In genomic region chr12:123444396-123445026, GRCh38 we compare ENCODE assay signal across 17 cellular contexts. TPM values are rescaled to one million over a fixed set of nuclear protein-coding genes. Genes with fewer than 3 reads are reported as not detected.
DNase-seq lines count a peak whose midpoint lies in the region; ATAC-seq and TF ChIP-seq lines count a peak whose summit lies in the region.
"Had no signal": no experiment of that assay in that cellular context is flagged by ENCODE, and none has a peak within 500 bp of the region (broad histone marks: within the 10 kb centered on the region; RNA-seq: fewer than 3 reads in every experiment).

No MANE protein-coding gene starts in this region.

- H3K4me2 ChIP-seq in H9 (ENCODE audit: insufficient read depth, insufficient read length, low read length) = no peak overlapping the region

- no peak overlapping the region for H3K4ac ChIP-seq in H9 (ENCODE audit: low read depth, low read length)

- H3K23ac ChIP-seq in H9 (ENCODE audit: insufficient read length, low read depth, low read length) = no peak overlapping the region

- no peak overlapping the region for H2AFZ ChIP-seq in H9 (ENCODE audit: low read length)

- peaks cover 24% of the 10 kb centered on the region for H3K27me3 Mint-ChIP-seq in H9 (ENCODE audit: low read depth)

- 78 to 79% methylated on average over 5 of the region's 5 CpGs for WGBS in sigmoid colon, 2 donors
- no CpG with 5 or more reads among the region's 5 CpGs for WGBS in H9 (ENCODE audit: extremely low coverage, insufficient read length, low lambda C conversion rate)

- no peak overlapping the region for H3K27ac Mint-ChIP-seq in H9

- H3K4me1 ChIP-seq in adipocyte (ENCODE audit: control insufficient read depth, insufficient read depth, low read length) (peaks cover 32% of the 10 kb centered on the region), thoracic aorta (ENCODE audit: control insufficient read depth in 1 of 2, low read depth in 2 of 2) (peaks cover 19 to 31% of the 10 kb centered on the region in 2 donors), sigmoid colon (peaks cover 0 to 13% (median 12%) of the 10 kb centered on the region in 4 donors), H9 (ENCODE audit: insufficient read depth, low read length) (no peaks in the 10 kb centered on the region)

- H3K36me3 ChIP-seq in adipocyte (ENCODE audit: control insufficient read depth, insufficient read depth, low read length, severe bottlenecking) (no peaks in the 10 kb centered on the region), thoracic aorta (no peaks in the 10 kb centered on the region), sigmoid colon (no peaks in the 10 kb centered on the region)
- H3K36me3 ChIP-seq: MG63 had no signal

- TF ChIP-seq CTCF in foreskin fibroblast (IDR thresholded peaks at IDR 0.05; ENCODE audit: low read depth, low read length) (no peak), thoracic aorta (IDR thresholded peaks at IDR 0.05) (no peak), sigmoid colon (IDR thresholded peaks at IDR 0.05) (no peak), H9 (conservative IDR thresholded peaks at IDR 0.05) (no peak)

- TF ChIP-seq POLR2A in sigmoid colon (IDR thresholded peaks at IDR 0.05) = no peak

- H4K91ac ChIP-seq in H9 (ENCODE audit: insufficient read length, low read depth, low read length) = no peak overlapping the region

- H3K79me2 ChIP-seq in H9 (ENCODE audit: insufficient read depth, low read length) = no peaks in the 10 kb centered on the region

- peak; percentile 23 for DNase-seq in NCI-H1436 (lab: John Stamatoyannopoulos, UW)
- DNase-seq in NCI-H1436 treated with DMSO at 0.1 percent for 48 hours (lab: John Stamatoyannopoulos, UW) = no peak
- peak; percentile 91 for DNase-seq in adipocyte (ENCODE audit: low read depth)
- DNase-seq in foreskin fibroblast = peak; percentile 62 to 78
- no peak for DNase-seq in thoracic aorta (ENCODE audit: low spot score)
- DNase-seq in sigmoid colon = no peak
- DNase-seq in activated CD4-positive, alpha-beta T cell treated with anti-CD3 and anti-CD28 coated beads, Interleukin-2, amount 50 U/mL, for 48 hours = no peak
- no peak for DNase-seq in H9
- DNase-seq: 8988T; activated CD4-positive, alpha-beta T cell treated with anti-CD3 and anti-CD28 coated beads for 4 hours; cerebellar nuclear complex; kidney glomerular epithelial cell; MG63; NCI-H526; stimulated activated CD4-positive, alpha-beta T cell treated with anti-CD3 and anti-CD28 coated beads, Interleukin-1b, Interleukin-23, amount 100 ng/mL, for 48 hours; stimulated activated naive CD4-positive, alpha-beta T cell had no signal

- TF ChIP-seq EP300 in sigmoid colon (IDR thresholded peaks at IDR 0.05) = no peak

- no peak overlapping the region for H4K5ac ChIP-seq in H9 (ENCODE audit: insufficient read length, low read depth, low read length)

- H3K27ac ChIP-seq in thoracic aorta (peak overlapping the region; percentile 95 to 96), sigmoid colon (peak overlapping the region in 1 of 4 donors; percentile 67), H9 (ENCODE audit: insufficient read length, low read depth, low read length) (no peak overlapping the region)

- H2BK5ac ChIP-seq in H9 (ENCODE audit: insufficient read length, low read length) = no peak overlapping the region

- peaks cover 6 to 10% of the 10 kb centered on the region in 2 experiments for H3K4me1 Mint-ChIP-seq in H9

- H3K27me3 ChIP-seq in adipocyte (replicated peaks; ENCODE audit: control insufficient read depth, insufficient read depth, low read length) = no peaks in the 10 kb centered on the region
- H3K27me3 ChIP-seq in thoracic aorta (replicated peaks; ENCODE audit: insufficient read depth) = no peaks in the 10 kb centered on the region
- no peaks in the 10 kb centered on the region for H3K27me3 ChIP-seq in sigmoid colon
- no peaks in the 10 kb centered on the region for H3K27me3 ChIP-seq in H9 (ENCODE audit: insufficient read depth, low read length)
- H3K27me3 ChIP-seq: MG63 had no signal

- H3K4me3 Mint-ChIP-seq in H9 = no peak overlapping the region; a peak in 1 of 5 replicates

- no peaks in the 10 kb centered on the region; a peak in 1 of 5 replicates for H3K9me3 Mint-ChIP-seq in H9

- H3K18ac ChIP-seq in H9 (ENCODE audit: insufficient read length, low read depth, low read length) = no peak overlapping the region

- H4K8ac ChIP-seq in H9 (replicated peaks; ENCODE audit: insufficient read length, low read depth, low read length) = no peak overlapping the region

- H2BK15ac ChIP-seq in H9 (ENCODE audit: low read depth, low read length) = no peak overlapping the region

- H2AK5ac ChIP-seq in H9 (ENCODE audit: insufficient read length, low read length) = no peak overlapping the region

- H3K23me2 ChIP-seq in H9 (ENCODE audit: insufficient read length, low read depth, low read length, poor library complexity, severe bottlenecking) = no peaks in the 10 kb centered on the region

- H2BK12ac ChIP-seq in H9 (ENCODE audit: insufficient read length, low read depth, low read length) = no peak overlapping the region

- H3K4me3 ChIP-seq in adipocyte (ENCODE audit: low read length) (no peak overlapping the region), foreskin fibroblast (ENCODE audit: low read depth in 1 of 2, low read length in 2 of 2) (no peak overlapping the region), thoracic aorta (peak overlapping the region; percentile 40), sigmoid colon (no peak overlapping the region)
- H3K4me3 ChIP-seq: MG63 had no signal

- H2BK120ac ChIP-seq in H9 (ENCODE audit: low read depth, low read length, poor library complexity, severe bottlenecking) = no peak overlapping the region

- no peaks in the 10 kb centered on the region for H3K79me1 ChIP-seq in H9 (ENCODE audit: insufficient read depth, low read depth, low read length, poor library complexity, severe bottlenecking)

- no peak for ATAC-seq in thoracic aorta (ENCODE audit: insufficient number of reproducible peaks, low FRiP score, low read depth)
- ATAC-seq: SK-N-SH treated with all-trans-retinoic acid at 6 μM for 48 hours had no signal

- intact Hi-C loops in sigmoid colon (cut with DNase I) = no loop called here

- no peak overlapping the region for H3K14ac ChIP-seq in H9 (ENCODE audit: insufficient read depth, low read length)

- H3K36me3 Mint-ChIP-seq in H9 (ENCODE audit: insufficient read depth in 1 of 3, low read depth in 3 of 3) = no peaks in the 10 kb centered on the region

- no peak overlapping the region for H2BK20ac ChIP-seq in H9 (ENCODE audit: low read depth, low read length, poor library complexity, severe bottlenecking)

- no peaks in the 10 kb centered on the region for H3K9me3 ChIP-seq in adipocyte (ENCODE audit: control insufficient read depth, low read length)
- no peaks in the 10 kb centered on the region for H3K9me3 ChIP-seq in thoracic aorta
- no peaks in the 10 kb centered on the region for H3K9me3 ChIP-seq in sigmoid colon
- no peaks in the 10 kb centered on the region for H3K9me3 ChIP-seq in H9 (ENCODE audit: control insufficient read depth, low read depth, low read length)
- H3K9me3 ChIP-seq: MG63 had no signal

- H3T11ph ChIP-seq in H9 (ENCODE audit: low read length) = no peak overlapping the region

- no peak overlapping the region for H3K56ac ChIP-seq in H9 (ENCODE audit: insufficient read length, low read depth, low read length)

- H4K20me1 ChIP-seq in H9 (ENCODE audit: control insufficient read depth, insufficient read depth, insufficient read length) = no peaks in the 10 kb centered on the region

- H3K9ac ChIP-seq in adipocyte (ENCODE audit: low read length) (no peak overlapping the region), H9 (ENCODE audit: extremely low read depth, insufficient read length, low read length) (no peak overlapping the region)

RNA-seq across cellular contexts. Expression of gene RILPL2, which starts 8.0 kb away (rescaled TPM):
- total RNA-seq in thoracic aorta (10 to 100 TPM; 15.9 to 18.1 TPM), sigmoid colon (1 to 10 TPM; 4.3 to 6.4 (median 5.5) TPM), H9 (2021) (1.3 and 1.4 TPM in 2 replicates)
- 1 to 10 TPM; 1.6 to 6.5 (median 6.0) TPM for polyA plus RNA-seq in sigmoid colon

RNA-seq across cellular contexts. Expression of gene SNRNP35, which starts 13.4 kb away (rescaled TPM):
- total RNA-seq in thoracic aorta = 10 to 100 TPM; 27.8 to 73.9 TPM
- 10 to 100 TPM; 11.0 to 21.6 (median 15.2) TPM for total RNA-seq in sigmoid colon
- 10 to 100 TPM; 19.8 to 32.3 (median 26.4) TPM for polyA plus RNA-seq in sigmoid colon
- total RNA-seq in H9 (2021) = 16.3 and 16.5 TPM in 2 replicates

Comparison
In these comparisons a context has a peak if more than half of its experiments do, and no peak if none do; other contexts are left out.
1. DNase-seq: peak in NCI-H1436 (single experiment), adipocyte (single experiment) and foreskin fibroblast (2 of 2); none in NCI-H1436 treated with DMSO at 0.1 percent for 48 hours (single experiment), thoracic aorta (single experiment), sigmoid colon (single experiment), activated CD4-positive, alpha-beta T cell treated with anti-CD3 and anti-CD28 coated beads, Interleukin-2, amount 50 U/mL, for 48 hours (0 of 2) and H9 (single experiment).